In genomic region chr17:3919123-3919624, GRCh38 we compare ENCODE assay signal across 19 cellular contexts. TPM values are rescaled to one million over a fixed set of nuclear protein-coding genes. Genes with fewer than 3 reads are reported as not detected.
A peak's percentile ranks its signal among the peaks of the same experiment; 100 is the strongest.
DNase-seq lines count a peak whose midpoint lies in the region; TF ChIP-seq lines count a peak whose summit lies in the region.
"Had no signal": no experiment of that assay in that cellular context is flagged by ENCODE, and none has a peak within 500 bp of the region (broad histone marks: within the 10 kb centered on the region; RNA-seq: fewer than 3 reads in every experiment).

No MANE protein-coding gene starts in this region.

- H3K18ac ChIP-seq in trophoblast cell (ENCODE audit: low read length), result no peak overlapping the region

- H3K9me3 Mint-ChIP-seq in activated CD4-positive, alpha-beta T cell treated with anti-CD3 and anti-CD28 coated beads, Interleukin-2, amount 10 ng/mL, durations not matched to agents 24 days and 14 days, result no peaks in the 10 kb centered on the region

- TF ChIP-seq POLR2A in esophagus squamous epithelium (IDR thresholded peaks at IDR 0.05), result no peak

- H3K9ac ChIP-seq in NT2/D1 (ENCODE audit: insufficient read length, low read depth) (peak overlapping the region; percentile 21), trophoblast cell (ENCODE audit: low read length) (no peak overlapping the region)
- H3K9ac ChIP-seq: KMS-11 had no signal

- intact Hi-C loops in esophagus squamous epithelium (cut with DNase I), result no loop called here
- intact Hi-C loops in activated CD4-positive, alpha-beta T cell treated with anti-CD3 and anti-CD28 coated beads, Interleukin-2, amount 10 ng/mL, durations not matched to agents 24 days and 14 days (cut with micrococcal nuclease), result loop anchor here (10.0 kb wide), 1 partner anchor 156 kb away; no protein-coding TSS in a partner anchor

- H2BK5ac ChIP-seq in trophoblast cell (ENCODE audit: low read depth, low read length, poor library complexity), result no peak overlapping the region

- WGBS in esophagus squamous epithelium, 2 donors, result 73 to 92% methylated on average over 3 to 5 of the region's 22 CpGs
- WGBS in trophoblast cell (ENCODE audit: extremely low coverage, insufficient coverage, insufficient read length), result no CpG with 5 or more reads among the region's 22 CpGs

- no peak overlapping the region for H4K91ac ChIP-seq in trophoblast cell (ENCODE audit: low read depth, low read length)

- H3K27me3 ChIP-seq in NT2/D1 (ENCODE audit: insufficient read depth, insufficient read length), result no peaks in the 10 kb centered on the region
- no peaks in the 10 kb centered on the region for H3K27me3 ChIP-seq in esophagus squamous epithelium
- H3K27me3 ChIP-seq in muscle layer of duodenum (ENCODE audit: low read depth, low read length), result no peaks in the 10 kb centered on the region
- H3K27me3 ChIP-seq in trophoblast cell (ENCODE audit: insufficient read depth, low read length), result no peaks in the 10 kb centered on the region

- H3K27me3 Mint-ChIP-seq in activated CD4-positive, alpha-beta T cell treated with anti-CD3 and anti-CD28 coated beads, Interleukin-2, amount 10 ng/mL, durations not matched to agents 24 days and 14 days, result no peaks in the 10 kb centered on the region

- no peak overlapping the region for H2BK12ac ChIP-seq in trophoblast cell (ENCODE audit: low read length)

- no peak overlapping the region for H2AK5ac ChIP-seq in trophoblast cell (ENCODE audit: low read length)

- no peaks in the 10 kb centered on the region for H3K79me1 ChIP-seq in trophoblast cell (ENCODE audit: low read length)

- no peaks in the 10 kb centered on the region for H3K36me3 ChIP-seq in NT2/D1 (ENCODE audit: insufficient read depth, insufficient read length, low read length)
- no peaks in the 10 kb centered on the region for H3K36me3 ChIP-seq in esophagus squamous epithelium
- no peaks in the 10 kb centered on the region for H3K36me3 ChIP-seq in muscle layer of duodenum (ENCODE audit: control insufficient read depth in 1 of 2, insufficient read depth in 2 of 2, low read length in 2 of 2)
- no peaks in the 10 kb centered on the region for H3K36me3 ChIP-seq in trophoblast cell (ENCODE audit: control insufficient read depth in 1 of 2, insufficient read depth in 2 of 2, low read length in 2 of 2)

- no peak overlapping the region for H3K27ac Mint-ChIP-seq in activated CD4-positive, alpha-beta T cell treated with anti-CD3 and anti-CD28 coated beads, Interleukin-2, amount 10 ng/mL, durations not matched to agents 24 days and 14 days

- H3K14ac ChIP-seq in trophoblast cell (ENCODE audit: low read length), result no peak overlapping the region

- H3K23ac ChIP-seq in trophoblast cell (ENCODE audit: low read length), result no peak overlapping the region

- H2BK120ac ChIP-seq in trophoblast cell (ENCODE audit: insufficient read depth, low read length, poor library complexity), result no peak overlapping the region

- H3K4me2 ChIP-seq in trophoblast cell (ENCODE audit: low read length), result no peak overlapping the region
- H3K4me2 ChIP-seq: KMS-11 had no signal

- no peak overlapping the region for H3K4me3 Mint-ChIP-seq in activated CD4-positive, alpha-beta T cell treated with anti-CD3 and anti-CD28 coated beads, Interleukin-2, amount 10 ng/mL, durations not matched to agents 24 days and 14 days

- peak overlapping the region; percentile 49 to 85 (median 80) for H3K27ac ChIP-seq in esophagus squamous epithelium
- peak overlapping the region; percentile 9 for H3K27ac ChIP-seq in muscle layer of duodenum (ENCODE audit: low read length)
- H3K27ac ChIP-seq in trophoblast cell (ENCODE audit: low read depth, low read length), result no peak overlapping the region
- H3K27ac ChIP-seq: KMS-11 had no signal

- no peak overlapping the region for H2AFZ ChIP-seq in trophoblast cell (ENCODE audit: insufficient read depth, low read length, poor library complexity)

- no peak overlapping the region for H3K4ac ChIP-seq in trophoblast cell (ENCODE audit: low read depth, low read length)

- DNase-seq in NT2/D1 (ENCODE audit: low read depth, low spot score), result no peak
- no peak for DNase-seq in esophagus squamous epithelium (lab: John Stamatoyannopoulos, UW)
- DNase-seq in ureter (ENCODE audit: low spot score), result peak; percentile 76
- no peak for DNase-seq in trophoblast cell
- DNase-seq in stimulated activated CD8-positive, alpha-beta memory T cell treated with anti-CD3 and anti-CD28 coated beads, Interleukin-4, amount 100 ng/mL, for 48 hours, result no peak
- DNase-seq in activated CD4-positive, alpha-beta T cell treated with anti-CD3 and anti-CD28 coated beads, Interleukin-2, amount 10 ng/mL, durations not matched to agents 24 days and 14 days, result no peak
- DNase-seq: activated CD4-positive, alpha-beta T cell treated with anti-CD3 and anti-CD28 coated beads for 48 hours; activated CD8-positive, alpha-beta memory T cell treated with anti-CD3 and anti-CD28 coated beads, Interleukin-2, amount 50 U/mL, for 4 hours; activated effector memory CD4-positive, alpha-beta T cell treated with anti-CD3 and anti-CD28 coated beads, Interleukin-2, amount 50 U/mL, for 16 hours; caudate nucleus; NCI-H1048; NCI-H2029 treated with DMSO at 0.1 percent for 48 hours; NCI-H446 treated with DMSO at 0.1 percent for 48 hours; stimulated activated CD4-positive, alpha-beta T cell treated with anti-CD3 and anti-CD28 coated beads, Interleukin-2, amount 100 ng/mL, for 48 hours; substantia nigra had no signal

- H4K12ac ChIP-seq in trophoblast cell (ENCODE audit: low read depth, low read length), result no peak overlapping the region

- H3K9me3 ChIP-seq in NT2/D1 (ENCODE audit: insufficient read depth, low read length) (no peaks in the 10 kb centered on the region), esophagus squamous epithelium (no peaks in the 10 kb centered on the region), muscle layer of duodenum (ENCODE audit: control insufficient read depth in 1 of 2, low read length in 2 of 2) (no peaks in the 10 kb centered on the region), trophoblast cell (ENCODE audit: insufficient read depth, low read depth, low read length) (no peaks in the 10 kb centered on the region)

- H3K4me3 ChIP-seq in NT2/D1 (ENCODE audit: insufficient read length, low read depth) (no peak overlapping the region), esophagus squamous epithelium (no peak overlapping the region), muscle layer of duodenum (ENCODE audit: low read depth in 1 of 2, low read length in 2 of 2) (no peak overlapping the region), trophoblast cell (ENCODE audit: low read depth, low read length) (no peak overlapping the region)
- H3K4me3 ChIP-seq: lung, skin epidermis had no signal

- TF ChIP-seq CTCF in esophagus squamous epithelium (IDR thresholded peaks at IDR 0.05), result no peak

- H4K8ac ChIP-seq in trophoblast cell (ENCODE audit: low read depth, low read length), result no peak overlapping the region

- H3K4me1 ChIP-seq in NT2/D1 (ENCODE audit: insufficient read depth, insufficient read length), result peaks cover 6% of the 10 kb centered on the region
- peaks cover 13 to 65% (median 16%) of the 10 kb centered on the region in 3 donors for H3K4me1 ChIP-seq in esophagus squamous epithelium
- H3K4me1 ChIP-seq in muscle layer of duodenum (ENCODE audit: control insufficient read depth in 1 of 2, insufficient read depth in 2 of 2, low read length in 2 of 2), result peaks cover 4 to 14% of the 10 kb centered on the region in 2 donors
- H3K4me1 ChIP-seq in trophoblast cell (ENCODE audit: control insufficient read depth in 1 of 2, insufficient read depth in 2 of 2, low read length in 2 of 2), result no peaks in the 10 kb centered on the region

- H3K4me1 Mint-ChIP-seq in activated CD4-positive, alpha-beta T cell treated with anti-CD3 and anti-CD28 coated beads, Interleukin-2, amount 10 ng/mL, durations not matched to agents 24 days and 14 days, result peaks cover 11% of the 10 kb centered on the region

- H3K36me3 Mint-ChIP-seq in activated CD4-positive, alpha-beta T cell treated with anti-CD3 and anti-CD28 coated beads, Interleukin-2, amount 10 ng/mL, durations not matched to agents 24 days and 14 days (ENCODE audit: low read depth), result no peaks in the 10 kb centered on the region

- H3K79me2 ChIP-seq in trophoblast cell (ENCODE audit: control insufficient read depth, insufficient read depth, low read length, poor library complexity), result no peaks in the 10 kb centered on the region

RNA-seq across cellular contexts. Expression of gene P2RX1, which starts 2.9 kb away (rescaled TPM):
- total RNA-seq in esophagus squamous epithelium, result 10 to 100 TPM in 1 of 4 donors, 1 to 10 TPM in 3; 1.2 to 13.0 (median 2.1) TPM
- 44.3 TPM for total RNA-seq in ureter
- not detected in 2 replicates for polyA plus RNA-seq in trophoblast cell (2013)
- total RNA-seq in activated CD4-positive, alpha-beta T cell treated with anti-CD3 and anti-CD28 coated beads, Interleukin-2, amount 10 ng/mL, durations not matched to agents 24 days and 14 days, result 0.47 and 0.78 TPM in 2 replicates

RNA-seq across cellular contexts. Expression of gene CAMKK1, which starts 26.3 kb away (rescaled TPM):
- 1 to 10 TPM; 3.3 to 9.5 (median 3.8) TPM for total RNA-seq in esophagus squamous epithelium
- total RNA-seq in ureter, result 7.8 TPM
- 0.82 and 0.90 TPM in 2 replicates for polyA plus RNA-seq in trophoblast cell (2013)
- 8.6 and 9.2 TPM in 2 replicates for total RNA-seq in activated CD4-positive, alpha-beta T cell treated with anti-CD3 and anti-CD28 coated beads, Interleukin-2, amount 10 ng/mL, durations not matched to agents 24 days and 14 days

RNA-seq across cellular contexts. Expression of gene ATP2A3, which starts 45.1 kb away (rescaled TPM):
- total RNA-seq in esophagus squamous epithelium (1 to 10 TPM; 2.7 to 9.9 (median 5.3) TPM), ureter (36.3 TPM)
- 4.2 and 4.5 TPM in 2 replicates for polyA plus RNA-seq in trophoblast cell (2013)
- 107 and 110 TPM in 2 replicates for total RNA-seq in activated CD4-positive, alpha-beta T cell treated with anti-CD3 and anti-CD28 coated beads, Interleukin-2, amount 10 ng/mL, durations not matched to agents 24 days and 14 days
